Comparison of ENCODE assay signal across 10 cellular contexts in genomic region chr4:21134994-21135393, GRCh38.
DNase-seq lines count a peak whose midpoint lies in the region; ATAC-seq and TF ChIP-seq lines count a peak whose summit lies in the region.
"Had no signal": no experiment of that assay in that cellular context is flagged by ENCODE, and none has a peak within 500 bp of the region (broad histone marks: within the 10 kb centered on the region; RNA-seq: fewer than 3 reads in every experiment).

No MANE protein-coding gene starts in this region.

- H4K8ac ChIP-seq in mesendoderm (ENCODE audit: low read depth, low read length): no peak overlapping the region

- H3K56ac ChIP-seq in mesendoderm (ENCODE audit: low read length): no peak overlapping the region

- H3K9me3 Mint-ChIP-seq in activated T-helper 17 cell treated with anti-CD3 and anti-CD28 coated beads, Interleukin-2, amount 50 U/mL, for 72 hours: no peaks in the 10 kb centered on the region

- in situ Hi-C loops in G401 (cut with HindIII; ENCODE audit: low sequenced_read_pairs): no loop called here

- no peak overlapping the region for H3K9ac ChIP-seq in mesendoderm (ENCODE audit: low read length)

- no peak overlapping the region for H3K4me3 ChIP-seq in cardiac fibroblast (replicated peaks in 1 of 2; ENCODE audit: low read depth in 2 of 2, low read length in 2 of 2)
- no peak overlapping the region for H3K4me3 ChIP-seq in mesendoderm (ENCODE audit: low read length)

- WGBS in mesendoderm (ENCODE audit: extremely low coverage, insufficient coverage, low lambda C conversion rate): no CpG with 5 or more reads among the region's 2 CpGs

- no peaks in the 10 kb centered on the region for H3K27me3 ChIP-seq in mesendoderm (ENCODE audit: insufficient read depth, low read length, poor library complexity)

- H2BK120ac ChIP-seq in mesendoderm (ENCODE audit: low read depth, low read length): no peak overlapping the region

- H3K4me2 ChIP-seq in mesendoderm (ENCODE audit: low read length): no peak overlapping the region

- H3K36me3 ChIP-seq in mesendoderm (ENCODE audit: control insufficient read depth, insufficient read depth, low read length): no peaks in the 10 kb centered on the region

- DNase-seq in G401 (ENCODE audit: low spot score) (peak; percentile 36), NCI-H2029 treated with DMSO at 0.1 percent for 48 hours (lab: John Stamatoyannopoulos, UW) (peak; percentile 36), cardiac fibroblast (ENCODE audit: low read depth in 2 of 2) (peak; percentile 12 to 15), mesendoderm (peak; percentile 51), epidermal melanocyte (ENCODE audit: insufficient read length, low spot score) (no peak)
- DNase-seq: activated effector memory CD4-positive, alpha-beta T cell treated with Interleukin-2 at 50 U/mL for 16 hours; stimulated activated CD4-positive, alpha-beta T cell treated with anti-CD3 and anti-CD28 coated beads, Interleukin-4, amount 100 ng/mL, for 4 hours had no signal

- H3K18ac ChIP-seq in mesendoderm (ENCODE audit: low read length): no peak overlapping the region

- no peaks in the 10 kb centered on the region for H3K36me3 Mint-ChIP-seq in activated T-helper 17 cell treated with anti-CD3 and anti-CD28 coated beads, Interleukin-2, amount 50 U/mL, for 72 hours (ENCODE audit: low read depth)

- H3K23ac ChIP-seq in mesendoderm (ENCODE audit: low read length): no peak overlapping the region

- TF ChIP-seq CTCF in cardiac fibroblast (IDR thresholded peaks at IDR 0.05; ENCODE audit: low read depth, low read length): no peak

- H3K4me3 Mint-ChIP-seq in activated T-helper 17 cell treated with anti-CD3 and anti-CD28 coated beads, Interleukin-2, amount 50 U/mL, for 72 hours: no peak overlapping the region

- H3K79me1 ChIP-seq in mesendoderm (ENCODE audit: low read length): no peaks in the 10 kb centered on the region

- no peak overlapping the region for H3K27ac ChIP-seq in mesendoderm (ENCODE audit: low read depth, low read length)

- no peaks in the 10 kb centered on the region for H3K27me3 Mint-ChIP-seq in activated T-helper 17 cell treated with anti-CD3 and anti-CD28 coated beads, Interleukin-2, amount 50 U/mL, for 72 hours

- H3K4me1 Mint-ChIP-seq in activated T-helper 17 cell treated with anti-CD3 and anti-CD28 coated beads, Interleukin-2, amount 50 U/mL, for 72 hours: no peaks in the 10 kb centered on the region

- no peaks in the 10 kb centered on the region for H3K4me1 ChIP-seq in mesendoderm (ENCODE audit: control insufficient read depth, low read depth, low read length)

- no peak overlapping the region for H3K4ac ChIP-seq in mesendoderm (ENCODE audit: low read depth, low read length)

- H4K5ac ChIP-seq in mesendoderm (ENCODE audit: low read length): no peak overlapping the region

- no peaks in the 10 kb centered on the region for H3K79me2 ChIP-seq in mesendoderm (ENCODE audit: control insufficient read depth, insufficient read depth, low read length)

- no peak overlapping the region for H2BK15ac ChIP-seq in mesendoderm (replicated peaks; ENCODE audit: low read depth)

- H2AK5ac ChIP-seq in mesendoderm (ENCODE audit: low read length): no peak overlapping the region

- no peak for ATAC-seq in HG02938 (IDR thresholded peaks at IDR 0.05; ENCODE audit: unreplicated experiment)
- no peak for ATAC-seq in activated T-helper 17 cell treated with anti-CD3 and anti-CD28 coated beads, Interleukin-2, amount 50 U/mL, for 72 hours (replicated peaks)
- ATAC-seq in GM21723 (IDR thresholded peaks at IDR 0.05; ENCODE audit: unreplicated experiment): no peak

- no peak overlapping the region for H2BK5ac ChIP-seq in mesendoderm (ENCODE audit: low read length)

- H3K27ac Mint-ChIP-seq in activated T-helper 17 cell treated with anti-CD3 and anti-CD28 coated beads, Interleukin-2, amount 50 U/mL, for 72 hours: no peak overlapping the region
